In genomic region chr14:91503000-91503504, GRCh38 we compare ENCODE assay signal across 28 cellular contexts. TPM values are rescaled to one million over a fixed set of nuclear protein-coding genes. Genes with fewer than 3 reads are reported as not detected.
DNase-seq lines count a peak whose midpoint lies in the region; ATAC-seq and TF ChIP-seq lines count a peak whose summit lies in the region.
"Had no signal": no experiment of that assay in that cellular context is flagged by ENCODE, and none has a peak within 500 bp of the region (broad histone marks: within the 10 kb centered on the region; RNA-seq: fewer than 3 reads in every experiment).

No MANE protein-coding gene starts in this region.

- H3K79me2 ChIP-seq in DOHH2 (ENCODE audit: control insufficient read depth, low read length) (peaks cover 98% of the 10 kb centered on the region), parathyroid adenoma (peaks cover 78% of the 10 kb centered on the region)

- H3K9ac ChIP-seq in parathyroid adenoma, result no peak overlapping the region
- H3K9ac ChIP-seq: GM23248 had no signal

- peak overlapping the region; percentile 2 for H3K27ac Mint-ChIP-seq in activated CD4-positive, alpha-beta T cell treated with anti-CD3 and anti-CD28 coated beads, Interleukin-2, amount 10 ng/mL, durations not matched to agents 24 days and 14 days
- H3K27ac Mint-ChIP-seq in central memory CD8-positive, alpha-beta T cell (ENCODE audit: low read depth), result peak overlapping the region; percentile 5
- H3K27ac Mint-ChIP-seq: activated naive CD4-positive, alpha-beta T cell treated with anti-CD3 and anti-CD28 coated beads, Interleukin-2, amount 10 ng/mL, durations not matched to agents 7 days and 5 days; T-helper 1 cell treated with Interleukin-12 subunit alpha and Interleukin-12 subunit beta and Interleukin-4 antibody, amounts not matched to agents 30 μg/mL and 1 μg/mL, for 36 hours had no signal

- no peak for DNase-seq in activated CD4-positive, alpha-beta T cell treated with anti-CD3 and anti-CD28 coated beads, Interleukin-2, amount 10 ng/mL, durations not matched to agents 24 days and 14 days
- no peak for DNase-seq in activated CD4-positive, alpha-beta T cell treated with anti-CD3 and anti-CD28 coated beads, Interleukin-2, amount 50 U/mL, for 1 hour
- no peak for DNase-seq in central memory CD8-positive, alpha-beta T cell (ENCODE audit: low spot score in 2 of 2)
- no peak for DNase-seq in DMS 273 (lab: John Stamatoyannopoulos, UW; ENCODE audit: unreplicated experiment)
- DNase-seq: 8988T; activated naive CD4-positive, alpha-beta T cell treated with anti-CD3 and anti-CD28 coated beads, Interleukin-2, amount 10 ng/mL, durations not matched to agents 7 days and 5 days; AML-193; COR-L47; effector CD4-positive, alpha-beta T cell; erythroblast; foreskin fibroblast; GM23248; left ventricle myocardium superior; mucosa of descending colon; NCI-H1092 treated with DMSO at 0.1 percent for 48 hours; NCI-H2081 treated with DMSO at 0.1 percent for 48 hours; NCI-H446 treated with DMSO at 0.1 percent for 48 hours; NK-92 treated with Interleukin-12 subunit alpha and Interleukin-12 subunit beta, amount 100 ng/mL, for 24 hours; stimulated activated CD4-positive, alpha-beta T cell treated with anti-CD3 and anti-CD28 coated beads, Interleukin-4, amount 100 ng/mL, for 24 hours; stimulated activated naive CD8-positive, alpha-beta T cell treated with anti-CD3 and anti-CD28 coated beads, Interleukin-15, amount 100 ng/mL, for 72 hours had no signal

- H3K27me3 ChIP-seq in DOHH2 (ENCODE audit: control insufficient read depth, low read length) (no peaks in the 10 kb centered on the region), parathyroid adenoma (ENCODE audit: control insufficient read depth, insufficient read depth, low read length) (no peaks in the 10 kb centered on the region)
- H3K27me3 ChIP-seq: hepatocyte, SJSA1, tibial nerve had no signal

- no peaks in the 10 kb centered on the region for H3K9me3 Mint-ChIP-seq in activated CD4-positive, alpha-beta T cell treated with anti-CD3 and anti-CD28 coated beads, Interleukin-2, amount 10 ng/mL, durations not matched to agents 24 days and 14 days
- H3K9me3 Mint-ChIP-seq in central memory CD8-positive, alpha-beta T cell, result no peaks in the 10 kb centered on the region
- H3K9me3 Mint-ChIP-seq: activated naive CD4-positive, alpha-beta T cell treated with anti-CD3 and anti-CD28 coated beads, Interleukin-2, amount 10 ng/mL, durations not matched to agents 7 days and 5 days; stimulated activated naive CD8-positive, alpha-beta T cell treated with anti-CD3 and anti-CD28 coated beads, Interleukin-15, amount 100 ng/mL, for 72 hours; T-helper 1 cell treated with Interleukin-12 subunit alpha and Interleukin-12 subunit beta and Interleukin-4 antibody, amounts not matched to agents 30 μg/mL and 1 μg/mL, for 36 hours had no signal

- H3K4me3 ChIP-seq in DOHH2 (ENCODE audit: low read length), result no peak overlapping the region
- no peak overlapping the region for H3K4me3 ChIP-seq in parathyroid adenoma (ENCODE audit: low read depth, low read length)
- H3K4me3 ChIP-seq: GM23248, hepatocyte, mucosa of descending colon, SJSA1, tibial nerve had no signal

- intact Hi-C loops in activated CD4-positive, alpha-beta T cell treated with anti-CD3 and anti-CD28 coated beads, Interleukin-2, amount 10 ng/mL, durations not matched to agents 24 days and 14 days (cut with micrococcal nuclease), result no loop called here

- H3K4me2 ChIP-seq in DOHH2 (ENCODE audit: low read length) (peak overlapping the region; percentile 14; the same call in 1 of the 2 replicates), parathyroid adenoma (ENCODE audit: low read length) (peak overlapping the region; percentile 14)
- H3K4me2 ChIP-seq: hepatocyte had no signal

- no peak overlapping the region for H3K4me3 Mint-ChIP-seq in activated CD4-positive, alpha-beta T cell treated with anti-CD3 and anti-CD28 coated beads, Interleukin-2, amount 10 ng/mL, durations not matched to agents 24 days and 14 days
- peak overlapping the region; percentile 52 for H3K4me3 Mint-ChIP-seq in central memory CD8-positive, alpha-beta T cell
- H3K4me3 Mint-ChIP-seq: activated naive CD4-positive, alpha-beta T cell treated with anti-CD3 and anti-CD28 coated beads, Interleukin-2, amount 10 ng/mL, durations not matched to agents 7 days and 5 days; T-helper 1 cell treated with Interleukin-12 subunit alpha and Interleukin-12 subunit beta and Interleukin-4 antibody, amounts not matched to agents 30 μg/mL and 1 μg/mL, for 36 hours had no signal

- H3K36me3 ChIP-seq in DOHH2 (ENCODE audit: control insufficient read depth, low read length), result peaks cover 79% of the 10 kb centered on the region
- no peaks in the 10 kb centered on the region for H3K36me3 ChIP-seq in parathyroid adenoma (ENCODE audit: control insufficient read depth, insufficient read depth, low read length)

- H3K36me3 Mint-ChIP-seq in activated CD4-positive, alpha-beta T cell treated with anti-CD3 and anti-CD28 coated beads, Interleukin-2, amount 10 ng/mL, durations not matched to agents 24 days and 14 days (ENCODE audit: low read depth), result peaks cover 55% of the 10 kb centered on the region
- peaks cover 50% of the 10 kb centered on the region for H3K36me3 Mint-ChIP-seq in central memory CD8-positive, alpha-beta T cell (ENCODE audit: insufficient read depth)

- H3F3A ChIP-seq in DOHH2 (ENCODE audit: control insufficient read depth, insufficient read depth), result peaks cover 2% of the 10 kb centered on the region; the same call in 1 of the 2 replicates

- H3K9me3 ChIP-seq in DOHH2 (ENCODE audit: control insufficient read depth, insufficient read depth, low read length) (no peaks in the 10 kb centered on the region), parathyroid adenoma (ENCODE audit: control insufficient read depth, low read length) (no peaks in the 10 kb centered on the region)
- H3K9me3 ChIP-seq: mucosa of descending colon, SJSA1, tibial nerve had no signal

- H3K27me3 Mint-ChIP-seq in activated CD4-positive, alpha-beta T cell treated with anti-CD3 and anti-CD28 coated beads, Interleukin-2, amount 10 ng/mL, durations not matched to agents 24 days and 14 days, result no peaks in the 10 kb centered on the region
- H3K27me3 Mint-ChIP-seq in central memory CD8-positive, alpha-beta T cell, result no peaks in the 10 kb centered on the region
- H3K27me3 Mint-ChIP-seq: activated naive CD4-positive, alpha-beta T cell treated with anti-CD3 and anti-CD28 coated beads, Interleukin-2, amount 10 ng/mL, durations not matched to agents 7 days and 5 days; stimulated activated naive CD8-positive, alpha-beta T cell treated with anti-CD3 and anti-CD28 coated beads, Interleukin-15, amount 100 ng/mL, for 72 hours had no signal

- H4K20me1 ChIP-seq in DOHH2 (ENCODE audit: control insufficient read depth, insufficient read depth, low read depth, low read length), result peaks cover 28% of the 10 kb centered on the region

- H3K27ac ChIP-seq in DOHH2 (ENCODE audit: low read depth, low read length) (peak overlapping the region; percentile 27; the same call in 1 of the 2 replicates), parathyroid adenoma (no peak overlapping the region)
- H3K27ac ChIP-seq: GM23248, hepatocyte, SJSA1, tibial nerve had no signal

- peaks cover 42% of the 10 kb centered on the region for H3K4me1 Mint-ChIP-seq in activated CD4-positive, alpha-beta T cell treated with anti-CD3 and anti-CD28 coated beads, Interleukin-2, amount 10 ng/mL, durations not matched to agents 24 days and 14 days
- H3K4me1 Mint-ChIP-seq in central memory CD8-positive, alpha-beta T cell, result peaks cover 43% of the 10 kb centered on the region

- no peak for ATAC-seq in central memory CD8-positive, alpha-beta T cell (replicated peaks; ENCODE audit: extremely low read depth, poor library complexity, severe bottlenecking)
- ATAC-seq in GM19463 (IDR thresholded peaks at IDR 0.05; ENCODE audit: unreplicated experiment), result no peak
- ATAC-seq in HG03045 (IDR thresholded peaks at IDR 0.05; ENCODE audit: unreplicated experiment), result no peak
- ATAC-seq: left ventricle myocardium superior; mucosa of descending colon; stimulated activated naive CD8-positive, alpha-beta T cell treated with anti-CD3 and anti-CD28 coated beads, Interleukin-15, amount 100 ng/mL, for 72 hours had no signal

- H3K4me1 ChIP-seq in DOHH2 (ENCODE audit: control insufficient read depth, low read length) (peaks cover 86% of the 10 kb centered on the region), parathyroid adenoma (peaks cover 6% of the 10 kb centered on the region)

- H2AFZ ChIP-seq in parathyroid adenoma, result no peak overlapping the region
- H2AFZ ChIP-seq: GM23248, hepatocyte had no signal

- H3K9me2 ChIP-seq in DOHH2 (replicated peaks; ENCODE audit: control insufficient read depth, low read length), result no peaks in the 10 kb centered on the region

- no peak for TF ChIP-seq CTCF in DOHH2 (IDR thresholded peaks at IDR 0.05; ENCODE audit: low read depth, low read length, poor library complexity, severe bottlenecking)
- TF ChIP-seq CTCF in parathyroid adenoma (IDR thresholded peaks at IDR 0.05), result no peak

RNA-seq across cellular contexts. Expression of gene PPP4R3A, which starts 7.1 kb away (rescaled TPM):
- 119 and 138 TPM in 2 replicates for total RNA-seq in activated CD4-positive, alpha-beta T cell treated with anti-CD3 and anti-CD28 coated beads, Interleukin-2, amount 10 ng/mL, durations not matched to agents 24 days and 14 days
